In the genomic region with DNA sequence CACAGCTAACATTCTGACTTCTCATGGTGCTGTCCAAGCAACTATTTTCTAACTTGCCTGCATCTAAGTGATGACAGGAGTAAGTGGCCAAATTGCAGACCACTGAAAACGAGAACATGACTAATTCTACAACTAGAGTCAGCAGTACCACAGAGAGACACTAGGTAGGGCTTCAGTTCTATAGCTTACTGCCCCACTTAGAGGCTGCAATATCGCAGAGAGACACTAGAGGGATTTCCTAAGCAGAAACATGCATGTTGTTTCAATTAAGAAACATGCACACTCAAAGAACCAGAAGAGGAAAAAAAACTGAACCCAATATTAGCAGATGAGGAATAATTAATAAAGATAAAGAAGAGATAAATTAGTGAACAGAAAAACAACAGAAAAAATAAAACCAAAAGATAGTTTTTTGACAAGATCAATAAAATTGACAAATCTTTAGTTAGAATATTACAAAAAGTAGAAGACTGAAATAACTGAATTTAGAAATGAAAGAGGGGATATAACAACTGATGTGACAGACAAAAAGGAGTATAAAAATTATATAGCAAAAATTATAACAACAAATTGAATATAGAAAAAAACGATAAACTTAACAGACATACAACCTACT, we compare ENCODE assay signal across 8 cellular contexts.
DNase-seq lines count a peak whose midpoint lies in the region; ATAC-seq and TF ChIP-seq lines count a peak whose summit lies in the region.

No MANE protein-coding gene starts in this region.

- no peaks in the 10 kb centered on the region for H3K4me1 Mint-ChIP-seq in activated naive CD4-positive, alpha-beta T cell treated with anti-CD3 and anti-CD28 coated beads, Interleukin-2, amount 10 ng/mL, durations not matched to agents 7 days and 5 days

- intact Hi-C loops in uterus (cut with DNase I; ENCODE audit: low total_unique reads) = no loop called here

- no peaks in the 10 kb centered on the region for H3K27me3 ChIP-seq in uterus

- no peaks in the 10 kb centered on the region for H3K36me3 Mint-ChIP-seq in activated naive CD4-positive, alpha-beta T cell treated with anti-CD3 and anti-CD28 coated beads, Interleukin-2, amount 10 ng/mL, durations not matched to agents 7 days and 5 days

- H3K4me3 Mint-ChIP-seq in activated naive CD4-positive, alpha-beta T cell treated with anti-CD3 and anti-CD28 coated beads, Interleukin-2, amount 10 ng/mL, durations not matched to agents 7 days and 5 days = no peak overlapping the region

- no peaks in the 10 kb centered on the region for H3K36me3 ChIP-seq in uterus

- CTCF ChIA-PET in activated naive CD4-positive, alpha-beta T cell treated with anti-CD3 and anti-CD28 coated beads, Interleukin-2, amount 10 ng/mL, durations not matched to agents 7 days and 5 days (lab: Charles Lee) = interaction anchor here (0.8 to 1.1 kb wide), 2 partner anchors 105 to 437 kb away, joined by 3 read pairs; no protein-coding TSS in a partner anchor

- ATAC-seq in HG02884 (IDR thresholded peaks at IDR 0.05; ENCODE audit: unreplicated experiment) = peak; percentile 100

- H3K27ac ChIP-seq in uterus = no peak overlapping the region

- no peaks in the 10 kb centered on the region for H3K27me3 Mint-ChIP-seq in activated naive CD4-positive, alpha-beta T cell treated with anti-CD3 and anti-CD28 coated beads, Interleukin-2, amount 10 ng/mL, durations not matched to agents 7 days and 5 days

- peak; percentile 59 to 87 (median 74) for TF ChIP-seq CTCF in uterus (IDR thresholded peaks at IDR 0.05)

- H3K9me3 Mint-ChIP-seq in activated naive CD4-positive, alpha-beta T cell treated with anti-CD3 and anti-CD28 coated beads, Interleukin-2, amount 10 ng/mL, durations not matched to agents 7 days and 5 days = no peaks in the 10 kb centered on the region

- no peaks in the 10 kb centered on the region for H3K4me1 ChIP-seq in uterus

- TF ChIP-seq POLR2A in uterus (IDR thresholded peaks at IDR 0.05) = no peak

- H3K4me3 ChIP-seq in uterus = no peak overlapping the region

- peak; percentile 56 for DNase-seq in activated naive CD4-positive, alpha-beta T cell treated with anti-CD3 and anti-CD28 coated beads, Interleukin-2, amount 10 ng/mL, durations not matched to agents 7 days and 5 days
- no peak for DNase-seq in activated naive CD4-positive, alpha-beta T cell (lab: John Stamatoyannopoulos, UW)
- DNase-seq in RPMI8226 (peak; percentile 67), dedifferentiated amniotic fluid mesenchymal stem cell (ENCODE audit: extremely low spot score) (peak; percentile 81), lung microvascular endothelial cell (ENCODE audit: low read depth in 2 of 2) (peak; percentile 82 to 88), uterus (peak in 1 of 2 donors; percentile 34), NCI-H526 treated with DMSO at 0.1 percent for 48 hours (lab: John Stamatoyannopoulos, UW) (no peak)

- no peak overlapping the region for H3K27ac Mint-ChIP-seq in activated naive CD4-positive, alpha-beta T cell treated with anti-CD3 and anti-CD28 coated beads, Interleukin-2, amount 10 ng/mL, durations not matched to agents 7 days and 5 days

- H3K9me3 ChIP-seq in uterus = no peaks in the 10 kb centered on the region

Comparison
In these comparisons a context has a peak if more than half of its experiments do, and no peak if none do; other contexts are left out.
1. DNase-seq: peak in activated naive CD4-positive, alpha-beta T cell treated with anti-CD3 and anti-CD28 coated beads, Interleukin-2, amount 10 ng/mL, durations not matched to agents 7 days and 5 days (single experiment), RPMI8226 (single experiment), dedifferentiated amniotic fluid mesenchymal stem cell (single experiment) and lung microvascular endothelial cell (2 of 2); none in activated naive CD4-positive, alpha-beta T cell (0 of 4) and NCI-H526 treated with DMSO at 0.1 percent for 48 hours (single experiment).